ENCODE assay signal across 23 cellular contexts in genomic region chr9:86077286-86077685, GRCh38. TPM values are rescaled to one million over a fixed set of nuclear protein-coding genes. Genes with fewer than 3 reads are reported as not detected.
DNase-seq lines count a peak whose midpoint lies in the region; TF ChIP-seq lines count a peak whose summit lies in the region.
"Had no signal": no experiment of that assay in that cellular context is flagged by ENCODE, and none has a peak within 500 bp of the region (broad histone marks: within the 10 kb centered on the region; RNA-seq: fewer than 3 reads in every experiment).

No MANE protein-coding gene starts in this region.

- H4K8ac ChIP-seq in H9 (replicated peaks; ENCODE audit: insufficient read length, low read depth, low read length): no peak overlapping the region

- H3K36me3 Mint-ChIP-seq in H9 (ENCODE audit: insufficient read depth in 1 of 3, low read depth in 3 of 3): peaks cover 23 to 43% (median 32%) of the 10 kb centered on the region in 3 experiments
- peaks cover 12% of the 10 kb centered on the region for H3K36me3 Mint-ChIP-seq in mesothelial cell of epicardium

- H3K4me3 Mint-ChIP-seq in H9 (no peak overlapping the region), mesothelial cell of epicardium (no peak overlapping the region)
- H3K4me3 Mint-ChIP-seq: stimulated activated naive CD8-positive, alpha-beta T cell treated with anti-CD3 and anti-CD28 coated beads, Interleukin-15, amount 100 ng/mL, for 72 hours had no signal

- H3K4ac ChIP-seq in H9 (ENCODE audit: low read depth, low read length): no peak overlapping the region

- H2BK120ac ChIP-seq in H9 (ENCODE audit: low read depth, low read length, poor library complexity, severe bottlenecking): no peak overlapping the region

- H3K27ac Mint-ChIP-seq in H9 (peak overlapping the region; percentile 44 to 74 (median 70); a peak in 3 of 7 replicates), mesothelial cell of epicardium (peak overlapping the region; percentile 97)
- H3K27ac Mint-ChIP-seq: stimulated activated naive CD8-positive, alpha-beta T cell treated with anti-CD3 and anti-CD28 coated beads, Interleukin-15, amount 100 ng/mL, for 72 hours had no signal

- no peaks in the 10 kb centered on the region for H3K79me1 ChIP-seq in H9 (ENCODE audit: insufficient read depth, low read depth, low read length, poor library complexity, severe bottlenecking)

- no peak overlapping the region for H2AK5ac ChIP-seq in H9 (ENCODE audit: insufficient read length, low read length)

- no peaks in the 10 kb centered on the region for H3K27me3 Mint-ChIP-seq in H9 (ENCODE audit: low read depth)
- H3K27me3 Mint-ChIP-seq in mesothelial cell of epicardium (ENCODE audit: low read depth): no peaks in the 10 kb centered on the region
- H3K27me3 Mint-ChIP-seq: stimulated activated naive CD8-positive, alpha-beta T cell treated with anti-CD3 and anti-CD28 coated beads, Interleukin-15, amount 100 ng/mL, for 72 hours; type B pancreatic cell had no signal

- H3K4me1 ChIP-seq in H9 (ENCODE audit: insufficient read depth, low read length): no peaks in the 10 kb centered on the region
- H3K4me1 ChIP-seq in rectal smooth muscle tissue (ENCODE audit: control insufficient read depth, insufficient read depth, low read length): peaks cover 33% of the 10 kb centered on the region
- H3K4me1 ChIP-seq: BLaER1 treated with 17β-estradiol and CSF1 and Interleukin-3, amounts not matched to agents 10 nM and 100 nM; esophagus muscularis mucosa; HAP-1 had no signal

- no peaks in the 10 kb centered on the region for H3K36me3 ChIP-seq in rectal smooth muscle tissue (ENCODE audit: control insufficient read depth, insufficient read depth, low read length)
- H3K36me3 ChIP-seq: neutrophil had no signal

- H3K4me3 ChIP-seq in dorsolateral prefrontal cortex (peak overlapping the region in 2 of 59 donors; percentile 12 to 20), rectal smooth muscle tissue (ENCODE audit: low read length) (peak overlapping the region; percentile 22), coronary artery (no peak overlapping the region)
- H3K4me3 ChIP-seq: BLaER1 treated with 17β-estradiol and CSF1 and Interleukin-3, amounts not matched to agents 10 nM and 100 nM; esophagus muscularis mucosa; HAP-1 had no signal

- no peaks in the 10 kb centered on the region for H3K23me2 ChIP-seq in H9 (ENCODE audit: insufficient read length, low read depth, low read length, poor library complexity, severe bottlenecking)

- no peak overlapping the region for H3K4me2 ChIP-seq in H9 (ENCODE audit: insufficient read depth, insufficient read length, low read length)
- H3K4me2 ChIP-seq: BLaER1 treated with 17β-estradiol and CSF1 and Interleukin-3, amounts not matched to agents 10 nM and 100 nM had no signal

- no peak overlapping the region for H2BK12ac ChIP-seq in H9 (ENCODE audit: insufficient read length, low read depth, low read length)

- H3K56ac ChIP-seq in H9 (ENCODE audit: insufficient read length, low read depth, low read length): no peak overlapping the region

- H2BK20ac ChIP-seq in H9 (ENCODE audit: low read depth, low read length, poor library complexity, severe bottlenecking): no peak overlapping the region

- no peak overlapping the region for H2AFZ ChIP-seq in H9 (ENCODE audit: low read length)

- H3K79me2 ChIP-seq in H9 (ENCODE audit: insufficient read depth, low read length): no peaks in the 10 kb centered on the region

- H3K9me3 ChIP-seq in H9 (ENCODE audit: control insufficient read depth, low read depth, low read length): no peaks in the 10 kb centered on the region
- H3K9me3 ChIP-seq: BLaER1 treated with 17β-estradiol and CSF1 and Interleukin-3, amounts not matched to agents 10 nM and 100 nM; esophagus muscularis mucosa; HAP-1; neutrophil had no signal

- no peak overlapping the region for H3K18ac ChIP-seq in H9 (ENCODE audit: insufficient read length, low read depth, low read length)

- H3K4me1 Mint-ChIP-seq in H9 (peaks cover 22 to 37% of the 10 kb centered on the region in 2 experiments), mesothelial cell of epicardium (peaks cover 54% of the 10 kb centered on the region)

- no peaks in the 10 kb centered on the region for H3K27me3 ChIP-seq in H9 (ENCODE audit: insufficient read depth, low read length)
- no peaks in the 10 kb centered on the region for H3K27me3 ChIP-seq in dorsolateral prefrontal cortex
- H3K27me3 ChIP-seq in rectal smooth muscle tissue (ENCODE audit: control insufficient read depth, insufficient read depth, low read length): no peaks in the 10 kb centered on the region
- H3K27me3 ChIP-seq: BLaER1 treated with 17β-estradiol and CSF1 and Interleukin-3, amounts not matched to agents 10 nM and 100 nM; esophagus muscularis mucosa; neutrophil had no signal

- no peak overlapping the region for H3K27ac ChIP-seq in H9 (ENCODE audit: insufficient read length, low read depth, low read length)
- H3K27ac ChIP-seq in dorsolateral prefrontal cortex: peak overlapping the region in 48 of 59 donors; percentile 2 to 79 (median 51)
- H3K27ac ChIP-seq in rectal smooth muscle tissue (ENCODE audit: low read depth, low read length): peak overlapping the region; percentile 51
- H3K27ac ChIP-seq in coronary artery: no peak overlapping the region
- H3K27ac ChIP-seq: BLaER1 treated with 17β-estradiol and CSF1 and Interleukin-3, amounts not matched to agents 10 nM and 100 nM; esophagus muscularis mucosa; neutrophil had no signal

- no peak overlapping the region for H3K23ac ChIP-seq in H9 (ENCODE audit: insufficient read length, low read depth, low read length)

- no peak overlapping the region for H4K5ac ChIP-seq in H9 (ENCODE audit: insufficient read length, low read depth, low read length)

- intact Hi-C loops in dorsolateral prefrontal cortex (cut with DNase I): no loop called here

- H3K14ac ChIP-seq in H9 (ENCODE audit: insufficient read depth, low read length): no peak overlapping the region

- WGBS in H9 (ENCODE audit: extremely low coverage, insufficient read length, low lambda C conversion rate): no CpG with 5 or more reads among the region's 13 CpGs

- H4K20me1 ChIP-seq in H9 (ENCODE audit: control insufficient read depth, insufficient read depth, insufficient read length): no peaks in the 10 kb centered on the region

- no peak overlapping the region for H2BK15ac ChIP-seq in H9 (ENCODE audit: low read depth, low read length)

- no peaks in the 10 kb centered on the region for H3K9me3 Mint-ChIP-seq in H9
- no peaks in the 10 kb centered on the region for H3K9me3 Mint-ChIP-seq in mesothelial cell of epicardium
- H3K9me3 Mint-ChIP-seq: stimulated activated naive CD8-positive, alpha-beta T cell treated with anti-CD3 and anti-CD28 coated beads, Interleukin-15, amount 100 ng/mL, for 72 hours; type B pancreatic cell had no signal

- no peak overlapping the region for H3K9ac ChIP-seq in H9 (ENCODE audit: extremely low read depth, insufficient read length, low read length)
- no peak overlapping the region for H3K9ac ChIP-seq in rectal smooth muscle tissue (ENCODE audit: low read length)
- H3K9ac ChIP-seq: BLaER1 treated with 17β-estradiol and CSF1 and Interleukin-3, amounts not matched to agents 10 nM and 100 nM had no signal

- DNase-seq in H9 (no peak), dorsolateral prefrontal cortex (peak in 2 of 10 donors; percentile 21 to 48), mesothelial cell of epicardium (ENCODE audit: low spot score in 2 of 2, unreplicated experiment in 2 of 2) (no peak), NCI-H2029 treated with DMSO at 0.1 percent for 48 hours (lab: John Stamatoyannopoulos, UW) (no peak), coronary artery (ENCODE audit: low spot score) (no peak), SHP77 treated with DMSO at 0.1 percent for 48 hours (lab: John Stamatoyannopoulos, UW) (no peak)
- DNase-seq in activated effector memory CD4-positive, alpha-beta T cell treated with Interleukin-2 at 50 U/mL for 16 hours: no peak
- DNase-seq: ACHN; activated CD4-positive, alpha-beta T cell treated with anti-CD3 and anti-CD28 coated beads, Interleukin-2, amount 50 U/mL, for 48 hours; activated naive CD4-positive, alpha-beta T cell treated with anti-CD3 and anti-CD28 coated beads, Interleukin-2, amount 50 U/mL, for 16 hours; DMS53; GDM1; NCI-H1092 treated with DMSO at 0.1 percent for 48 hours; NCI-H187 treated with DMSO at 0.1 percent for 48 hours; NCI-H226; NCI-H774; stimulated activated naive CD8-positive, alpha-beta T cell treated with anti-CD3 and anti-CD28 coated beads, Interleukin-15, amount 100 ng/mL, for 72 hours had no signal

- H3T11ph ChIP-seq in H9 (ENCODE audit: low read length): no peak overlapping the region

- no peak overlapping the region for H4K91ac ChIP-seq in H9 (ENCODE audit: insufficient read length, low read depth, low read length)

- no peak overlapping the region for H2BK5ac ChIP-seq in H9 (ENCODE audit: insufficient read length, low read length)

- TF ChIP-seq CTCF in H9 (conservative IDR thresholded peaks at IDR 0.05) (no peak), dorsolateral prefrontal cortex (IDR thresholded peaks at IDR 0.05 in 54 of 56, conservative IDR thresholded peaks at IDR 0.05 in 2 of 56; ENCODE audit: low read depth in 1 of 56, partially characterized antibody in 56 of 56) (no peak), mesothelial cell of epicardium (IDR thresholded peaks at IDR 0.05; ENCODE audit: unreplicated experiment) (no peak), coronary artery (IDR thresholded peaks at IDR 0.05) (no peak)

RNA-seq across cellular contexts. Expression of gene GOLM1, which starts 22.1 kb away (rescaled TPM):
- 71.0 and 71.6 TPM in 2 replicates for total RNA-seq in H9 (2021)
- total RNA-seq in dorsolateral prefrontal cortex: 100 to 1,000 TPM in 20 of 120 experiments, 10 to 100 TPM in 100; 40.8 to 119 (median 89.8) TPM
- 101 to 109 TPM (median 106 TPM) in 3 replicates for total RNA-seq in mesothelial cell of epicardium

Comparison
In these comparisons a context has a peak if more than half of its experiments do, and no peak if none do; other contexts are left out.
1. H3K27ac ChIP-seq: peak in dorsolateral prefrontal cortex (48 of 59) and rectal smooth muscle tissue (single experiment); none in H9 (single experiment) and coronary artery (0 of 2).